Comparison of ENCODE assay signal across 16 cellular contexts in the genomic region with DNA sequence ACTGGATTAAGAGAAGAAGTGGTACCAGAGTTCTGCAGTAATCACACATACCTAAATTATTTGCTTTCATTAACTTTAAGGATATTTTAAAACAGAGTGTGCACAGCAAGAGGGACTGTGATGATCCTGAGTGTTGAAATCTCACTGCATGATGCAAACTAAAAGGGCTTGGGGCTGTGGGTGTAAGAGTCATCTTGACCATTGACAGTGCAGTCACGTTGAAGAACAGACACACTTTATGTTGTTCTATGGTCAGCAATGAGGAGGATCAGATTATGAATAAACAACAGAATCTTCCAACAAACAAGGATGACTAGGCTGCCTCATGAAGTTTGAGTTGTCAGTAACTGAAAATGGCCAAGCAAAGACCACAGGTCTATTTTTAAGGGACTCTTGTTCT.
"Had no signal": no experiment of that assay in that cellular context is flagged by ENCODE, and none has a peak within 500 bp of the region (broad histone marks: within the 10 kb centered on the region; RNA-seq: fewer than 3 reads in every experiment).

No MANE protein-coding gene starts in this region.

- H3K27ac ChIP-seq: body of pancreas, foreskin keratinocyte, lower lobe of right lung, pancreas, upper lobe of right lung had no signal

- H3K36me3 ChIP-seq: lower lobe of right lung, pancreas, upper lobe of right lung had no signal

- ATAC-seq: body of pancreas, foreskin keratinocyte, lower lobe of right lung, natural killer cell, pancreas, T-helper 17 cell had no signal

- H3K27me3 ChIP-seq: body of pancreas, foreskin keratinocyte, pancreas, upper lobe of right lung had no signal

- DNase-seq: activated CD4-positive, alpha-beta T cell treated with anti-CD3 and anti-CD28 coated beads, Interleukin-2, amount 50 U/mL, for 4 hours; activated gamma-delta T cell; amygdala; body of pancreas; cortex of kidney; foreskin keratinocyte; hypothalamus; lower lobe of right lung; natural killer cell; pancreas; stimulated activated CD4-positive, alpha-beta T cell treated with anti-CD3 and anti-CD28 coated beads, Interleukin-12 subunit alpha, Interleukin-12 subunit beta, amount 100 ng/mL, for 4 hours; stimulated activated CD4-positive, alpha-beta T cell treated with anti-CD3 and anti-CD28 coated beads, Interleukin-1b, Interleukin-23, amount 100 ng/mL, for 48 hours; stimulated activated CD8-positive, alpha-beta memory T cell treated with anti-CD3 and anti-CD28 coated beads, Interleukin-4, amount 100 ng/mL, for 48 hours; stimulated activated naive CD4-positive, alpha-beta T cell; T-helper 17 cell; upper lobe of right lung had no signal

- H3K4me1 ChIP-seq: body of pancreas, foreskin keratinocyte, lower lobe of right lung, pancreas, upper lobe of right lung had no signal

- H3K9me3 ChIP-seq: lower lobe of right lung, pancreas, upper lobe of right lung had no signal

- H3K4me3 ChIP-seq: body of pancreas, lower lobe of right lung, pancreas, upper lobe of right lung had no signal
